Comparison of ENCODE assay signal across 14 cellular contexts in genomic region chr1:100415217-100415778, GRCh38.
DNase-seq lines count a peak whose midpoint lies in the region; ATAC-seq and FAIRE-seq lines count a peak whose summit lies in the region.
"Had no signal": no experiment of that assay in that cellular context is flagged by ENCODE, and none has a peak within 500 bp of the region (broad histone marks: within the 10 kb centered on the region; RNA-seq: fewer than 3 reads in every experiment).

No MANE protein-coding gene starts in this region.

- POLR2A ChIA-PET in CD8-positive, alpha-beta memory T cell (lab: Charles Lee) = interaction anchor here (0.6 to 2.7 kb wide), 6 partner anchors 8 to 62 kb away, joined by 3 to 16 read pairs (median 6); partner anchors contain the start of gene CDC14A

- peak overlapping the region; percentile 41 to 92 (median 87) for H3K27ac Mint-ChIP-seq in CD8-positive, alpha-beta memory T cell
- peak overlapping the region; percentile 68 to 72 for H3K27ac Mint-ChIP-seq in natural killer cell treated with Interleukin-12 subunit alpha and Interleukin-12 subunit beta and Interleukin-15 and Interleukin-18, amount 100 ng/mL, for 72 hours
- no peak overlapping the region for H3K27ac Mint-ChIP-seq in T-helper 2 cell treated with Interferon-gamma antibody and Interleukin-4, amounts not matched to agents 5 μg/mL and 100 μg/mL, for 36 hours

- no peak overlapping the region for H3K4me3 ChIP-seq in CD8-positive, alpha-beta memory T cell (ENCODE audit: low read length)
- H3K4me3 ChIP-seq in effector memory CD4-positive, alpha-beta T cell (ENCODE audit: insufficient read depth, low read depth, low read length, poor library complexity, severe bottlenecking) = no peak overlapping the region
- H3K4me3 ChIP-seq: BLaER1, cardiac muscle cell, heart left ventricle, tibial artery had no signal

- no peak overlapping the region for H3K27ac ChIP-seq in CD8-positive, alpha-beta memory T cell (ENCODE audit: low read depth, low read length)
- peak overlapping the region; percentile 54 for H3K27ac ChIP-seq in effector memory CD4-positive, alpha-beta T cell (ENCODE audit: insufficient read depth, low read length, poor library complexity, severe bottlenecking)
- H3K27ac ChIP-seq: BLaER1, cardiac muscle cell, tibial artery had no signal

- H3K9me3 ChIP-seq in CD8-positive, alpha-beta memory T cell (ENCODE audit: low read length) = no peaks in the 10 kb centered on the region
- H3K9me3 ChIP-seq in effector memory CD4-positive, alpha-beta T cell (ENCODE audit: control insufficient read depth, low read length) = no peaks in the 10 kb centered on the region
- H3K9me3 ChIP-seq: BLaER1, heart left ventricle, tibial artery had no signal

- no peaks in the 10 kb centered on the region for H3K36me3 ChIP-seq in CD8-positive, alpha-beta memory T cell (ENCODE audit: insufficient read depth, low read length)
- peaks cover 8% of the 10 kb centered on the region for H3K36me3 ChIP-seq in effector memory CD4-positive, alpha-beta T cell (ENCODE audit: control insufficient read depth, insufficient read depth, low read length)
- H3K36me3 ChIP-seq: cardiac muscle cell, heart left ventricle, tibial artery had no signal

- H3K27me3 ChIP-seq in CD8-positive, alpha-beta memory T cell (ENCODE audit: insufficient read depth, low read length, poor library complexity, severe bottlenecking) = no peaks in the 10 kb centered on the region
- H3K27me3 ChIP-seq in effector memory CD4-positive, alpha-beta T cell (replicated peaks; ENCODE audit: control insufficient read depth, insufficient read depth, low read length, poor library complexity, severe bottlenecking) = no peaks in the 10 kb centered on the region
- H3K27me3 ChIP-seq: BLaER1, cardiac muscle cell, heart left ventricle, tibial artery had no signal

- no peak for FAIRE-seq in HTR-8/SVneo (lab: Jason Lieb, UNC)

- H3K4me1 ChIP-seq in CD8-positive, alpha-beta memory T cell (ENCODE audit: insufficient read depth, low read length) = peaks cover 76% of the 10 kb centered on the region
- H3K4me1 ChIP-seq in effector memory CD4-positive, alpha-beta T cell (ENCODE audit: control insufficient read depth, insufficient read depth, low read length, poor library complexity, severe bottlenecking) = peaks cover 56% of the 10 kb centered on the region
- H3K4me1 ChIP-seq: BLaER1, tibial artery had no signal

- peaks cover 83 to 95% (median 92%) of the 10 kb centered on the region in 3 donors for H3K4me1 Mint-ChIP-seq in CD8-positive, alpha-beta memory T cell
- peaks cover 34 to 52% of the 10 kb centered on the region in 2 donors for H3K4me1 Mint-ChIP-seq in natural killer cell treated with Interleukin-12 subunit alpha and Interleukin-12 subunit beta and Interleukin-15 and Interleukin-18, amount 100 ng/mL, for 72 hours (ENCODE audit: low read depth in 2 of 2)
- H3K4me1 Mint-ChIP-seq in T-helper 2 cell treated with Interferon-gamma antibody and Interleukin-4, amounts not matched to agents 5 μg/mL and 100 μg/mL, for 36 hours (ENCODE audit: low read depth) = peaks cover 42% of the 10 kb centered on the region

- H3K36me3 Mint-ChIP-seq in CD8-positive, alpha-beta memory T cell = peaks cover 30 to 59% (median 33%) of the 10 kb centered on the region in 3 donors
- H3K36me3 Mint-ChIP-seq in natural killer cell treated with Interleukin-12 subunit alpha and Interleukin-12 subunit beta and Interleukin-15 and Interleukin-18, amount 100 ng/mL, for 72 hours = peaks cover 4% of the 10 kb centered on the region
- H3K36me3 Mint-ChIP-seq in T-helper 2 cell treated with Interferon-gamma antibody and Interleukin-4, amounts not matched to agents 5 μg/mL and 100 μg/mL, for 36 hours (ENCODE audit: low read depth) = peaks cover 44% of the 10 kb centered on the region

- no peak for DNase-seq in CD8-positive, alpha-beta memory T cell
- DNase-seq in HT-29 (ENCODE audit: low spot score) (peak; percentile 51), HTR-8/SVneo (ENCODE audit: insufficient read length, low spot score) (no peak), NCI-H1436 (lab: John Stamatoyannopoulos, UW) (no peak)
- no peak for DNase-seq in effector memory CD4-positive, alpha-beta T cell
- DNase-seq in natural killer cell treated with Interleukin-12 subunit alpha and Interleukin-12 subunit beta and Interleukin-15 and Interleukin-18, amount 100 ng/mL, for 72 hours (ENCODE audit: low spot score) = no peak
- no peak for DNase-seq in T-helper 2 cell treated with Interferon-gamma antibody and Interleukin-4, amounts not matched to agents 5 μg/mL and 100 μg/mL, for 36 hours (ENCODE audit: low spot score)
- DNase-seq: activated naive CD4-positive, alpha-beta T cell treated with anti-CD3 and anti-CD28 coated beads, Interleukin-2, amount 50 U/mL, for 16 hours; heart left ventricle; NCI-H774; stimulated activated CD4-positive, alpha-beta T cell treated with anti-CD3 and anti-CD28 coated beads, Interleukin-1b, Interleukin-23, amount 100 ng/mL, for 48 hours; tibial artery had no signal

- no peaks in the 10 kb centered on the region for H3K9me3 Mint-ChIP-seq in CD8-positive, alpha-beta memory T cell
- no peaks in the 10 kb centered on the region for H3K9me3 Mint-ChIP-seq in natural killer cell treated with Interleukin-12 subunit alpha and Interleukin-12 subunit beta and Interleukin-15 and Interleukin-18, amount 100 ng/mL, for 72 hours
- peaks cover 7% of the 10 kb centered on the region for H3K9me3 Mint-ChIP-seq in T-helper 2 cell treated with Interferon-gamma antibody and Interleukin-4, amounts not matched to agents 5 μg/mL and 100 μg/mL, for 36 hours

- H3K4me3 Mint-ChIP-seq in CD8-positive, alpha-beta memory T cell = peak overlapping the region; percentile 13 to 63 (median 51)
- peak overlapping the region; percentile 28 for H3K4me3 Mint-ChIP-seq in natural killer cell treated with Interleukin-12 subunit alpha and Interleukin-12 subunit beta and Interleukin-15 and Interleukin-18, amount 100 ng/mL, for 72 hours
- H3K4me3 Mint-ChIP-seq in T-helper 2 cell treated with Interferon-gamma antibody and Interleukin-4, amounts not matched to agents 5 μg/mL and 100 μg/mL, for 36 hours = no peak overlapping the region

- no peak for ATAC-seq in natural killer cell treated with Interleukin-12 subunit alpha and Interleukin-12 subunit beta and Interleukin-15 and Interleukin-18, amount 100 ng/mL, for 72 hours
- ATAC-seq: heart left ventricle had no signal

- CTCF ChIA-PET in CD8-positive, alpha-beta memory T cell (lab: Charles Lee) = interaction anchor here (1.0 to 2.2 kb wide), 6 partner anchors 15 to 62 kb away, joined by 3 to 10 read pairs (median 3); no protein-coding TSS in a partner anchor

- H3K27me3 Mint-ChIP-seq in CD8-positive, alpha-beta memory T cell = no peaks in the 10 kb centered on the region
- no peaks in the 10 kb centered on the region for H3K27me3 Mint-ChIP-seq in natural killer cell treated with Interleukin-12 subunit alpha and Interleukin-12 subunit beta and Interleukin-15 and Interleukin-18, amount 100 ng/mL, for 72 hours
- H3K27me3 Mint-ChIP-seq in T-helper 2 cell treated with Interferon-gamma antibody and Interleukin-4, amounts not matched to agents 5 μg/mL and 100 μg/mL, for 36 hours (ENCODE audit: low read depth) = no peaks in the 10 kb centered on the region
